In genomic region chr11:100910808-100911207, GRCh38 we compare ENCODE assay signal across 12 cellular contexts.
DNase-seq lines count a peak whose midpoint lies in the region; ATAC-seq and TF ChIP-seq lines count a peak whose summit lies in the region.
"Had no signal": no experiment of that assay in that cellular context is flagged by ENCODE, and none has a peak within 500 bp of the region (broad histone marks: within the 10 kb centered on the region; RNA-seq: fewer than 3 reads in every experiment).

No MANE protein-coding gene starts in this region.

- no peak overlapping the region for H3K4me3 Mint-ChIP-seq in CD8-positive, alpha-beta T cell

- H3K36me3 ChIP-seq in aorta (ENCODE audit: control insufficient read depth in 1 of 2, insufficient read depth in 2 of 2, low read length in 1 of 2) (no peaks in the 10 kb centered on the region), GM23248 (ENCODE audit: low read depth) (no peaks in the 10 kb centered on the region)
- H3K36me3 ChIP-seq in CD8-positive, alpha-beta T cell (ENCODE audit: insufficient read depth, low read length) = no peaks in the 10 kb centered on the region
- H3K36me3 ChIP-seq: uterus had no signal

- DNase-seq in GM10248 (ENCODE audit: extremely low spot score) = peak; percentile 32
- DNase-seq in aorta = no peak
- no peak for DNase-seq in G401 (ENCODE audit: low spot score)
- DNase-seq in CD8-positive, alpha-beta T cell = no peak
- DNase-seq in GM23248 = no peak
- DNase-seq: activated CD8-positive, alpha-beta memory T cell treated with anti-CD3 and anti-CD28 coated beads for 24 hours; NCI-H2227 treated with DMSO at 0.1 percent for 48 hours; uterus had no signal

- H3K4me1 ChIP-seq in aorta (ENCODE audit: control insufficient read depth in 1 of 2, insufficient read depth in 2 of 2, low read length in 2 of 2) (no peaks in the 10 kb centered on the region), GM23248 (ENCODE audit: insufficient read depth) (peaks cover 11% of the 10 kb centered on the region; the same call in 1 of the 2 replicates)
- H3K4me1 ChIP-seq in CD8-positive, alpha-beta T cell (ENCODE audit: insufficient read depth, low read length) = no peaks in the 10 kb centered on the region
- H3K4me1 ChIP-seq: uterus had no signal

- CTCF ChIA-PET in GM10248 (lab: Yijun Ruan, JAX) = no interaction called here
- CTCF ChIA-PET in CD8-positive, alpha-beta T cell (lab: Charles Lee) = no interaction called here

- no peaks in the 10 kb centered on the region for H3K9me3 Mint-ChIP-seq in CD8-positive, alpha-beta T cell

- H3K9me3 ChIP-seq in aorta (ENCODE audit: control insufficient read depth, low read length) = no peaks in the 10 kb centered on the region
- no peaks in the 10 kb centered on the region for H3K9me3 ChIP-seq in CD8-positive, alpha-beta T cell (ENCODE audit: low read length)
- no peaks in the 10 kb centered on the region for H3K9me3 ChIP-seq in GM23248 (ENCODE audit: low read depth)
- H3K9me3 ChIP-seq: uterus had no signal

- intact Hi-C loops in aorta (cut with DNase I) = no loop called here
- intact Hi-C loops in CD8-positive, alpha-beta T cell (cut with DNase I, micrococcal nuclease) = no loop called here

- H3K27ac Mint-ChIP-seq in CD8-positive, alpha-beta T cell = no peak overlapping the region

- 50 to 55% methylated on average over 1 of the region's 1 CpG for WGBS in aorta, 2 donors
- WGBS in GM23248 (ENCODE audit: low coverage in 1 of 2, low lambda C conversion rate in 2 of 2, missing lambda C conversion rate in 2 of 2), 2 experiments = 75 to 82% methylated on average over 1 of the region's 1 CpG

- H3K27ac ChIP-seq in aorta (ENCODE audit: low read depth in 1 of 2, low read length in 2 of 2) (no peak overlapping the region), GM23248 (no peak overlapping the region)
- no peak overlapping the region for H3K27ac ChIP-seq in CD8-positive, alpha-beta T cell (ENCODE audit: low read depth, low read length)
- H3K27ac ChIP-seq: SK-N-MC, uterus had no signal

- H3K4me2 ChIP-seq in GM23248 (ENCODE audit: unreplicated experiment) = no peak overlapping the region

- H2AFZ ChIP-seq in GM23248 = no peak overlapping the region

- H3K27me3 ChIP-seq in aorta (ENCODE audit: control insufficient read depth in 1 of 2, insufficient read depth in 2 of 2, low read length in 1 of 2) (no peaks in the 10 kb centered on the region), GM23248 (replicated peaks; ENCODE audit: insufficient read depth) (no peaks in the 10 kb centered on the region)
- no peaks in the 10 kb centered on the region for H3K27me3 ChIP-seq in CD8-positive, alpha-beta T cell (ENCODE audit: insufficient read depth, low read length)
- H3K27me3 ChIP-seq: uterus had no signal

- TF ChIP-seq CTCF in GM10248 (IDR thresholded peaks at IDR 0.05; ENCODE audit: control extremely low read depth, extremely low read depth, low read depth, missing control alignments) = no peak
- TF ChIP-seq CTCF in CD8-positive, alpha-beta T cell (IDR thresholded peaks at IDR 0.05) = no peak

- H3F3A ChIP-seq in GM23248 (ENCODE audit: insufficient read depth) = 0 out of 2 replicates have a peak, but pooled peaks cover 14% of the 10 kb centered on the region

- POLR2A ChIA-PET in GM10248 (lab: Yijun Ruan, JAX) = no interaction called here
- POLR2A ChIA-PET in CD8-positive, alpha-beta T cell (lab: Charles Lee) = no interaction called here

- in situ Hi-C loops in G401 (cut with HindIII; ENCODE audit: low sequenced_read_pairs) = no loop called here
- in situ Hi-C loops in GM23248 (cut with MboI) = no loop called here

- no peak overlapping the region for H3K4me3 ChIP-seq in aorta (ENCODE audit: low read length in 2 of 2)
- H3K4me3 ChIP-seq in CD8-positive, alpha-beta T cell (ENCODE audit: low read depth, low read length) = no peak overlapping the region
- no peak overlapping the region for H3K4me3 ChIP-seq in GM23248
- H3K4me3 ChIP-seq: SK-N-MC, uterus had no signal

- H3K27me3 Mint-ChIP-seq in CD8-positive, alpha-beta T cell (ENCODE audit: low read depth) = no peaks in the 10 kb centered on the region

- H4K20me1 ChIP-seq in GM23248 (ENCODE audit: insufficient read depth) = no peaks in the 10 kb centered on the region

- H3K9ac ChIP-seq in GM23248 = no peak overlapping the region

- no peaks in the 10 kb centered on the region for H3K4me1 Mint-ChIP-seq in CD8-positive, alpha-beta T cell (ENCODE audit: low read depth)

- no peaks in the 10 kb centered on the region; the same call in 1 of the 2 replicates for H3K9me2 ChIP-seq in GM23248 (ENCODE audit: insufficient read depth)

- ATAC-seq in GM19351 (IDR thresholded peaks at IDR 0.05; ENCODE audit: unreplicated experiment) (peak; percentile 88), HG02763 (IDR thresholded peaks at IDR 0.05; ENCODE audit: unreplicated experiment) (peak; percentile 89), HG03469 (IDR thresholded peaks at IDR 0.05; ENCODE audit: unreplicated experiment) (peak; percentile 87), aorta (ENCODE audit: low FRiP score) (no peak)
- ATAC-seq in CD8-positive, alpha-beta T cell = no peak

- no peaks in the 10 kb centered on the region for H3K36me3 Mint-ChIP-seq in CD8-positive, alpha-beta T cell

- no peaks in the 10 kb centered on the region for H3K79me2 ChIP-seq in GM23248 (ENCODE audit: insufficient read depth)

Comparison
In these comparisons a context has a peak if more than half of its experiments do, and no peak if none do; other contexts are left out.
1. ATAC-seq: peak in GM19351 (single experiment), HG02763 (single experiment) and HG03469 (single experiment); none in aorta (single experiment) and CD8-positive, alpha-beta T cell (single experiment).